ENCODE assay signal across 23 cellular contexts in genomic region chr11:132898676-132899075, GRCh38.
"Had no signal": no experiment of that assay in that cellular context is flagged by ENCODE, and none has a peak within 500 bp of the region (broad histone marks: within the 10 kb centered on the region; RNA-seq: fewer than 3 reads in every experiment).

No MANE protein-coding gene starts in this region.

- H3K4me3 Mint-ChIP-seq: activated CD8-positive, alpha-beta T cell treated with anti-CD3 and anti-CD28 coated beads, Interleukin-2, amount 10 ng/mL, durations not matched to agents 7 days and 5 days; activated naive CD8-positive, alpha-beta T cell treated with anti-CD3 and anti-CD28 coated beads, Interleukin-2, amount 10 ng/mL, durations not matched to agents 7 days and 5 days; central memory CD8-positive, alpha-beta T cell; T-helper 1 cell treated with Interleukin-12 subunit alpha and Interleukin-12 subunit beta and Interleukin-4 antibody, amounts not matched to agents 30 μg/mL and 1 μg/mL, for 36 hours; WTC11 had no signal

- DNase-seq: activated CD4-positive, alpha-beta T cell treated with anti-CD3 and anti-CD28 coated beads for 48 hours; activated CD4-positive, alpha-beta T cell treated with anti-CD3 and anti-CD28 coated beads, Interleukin-2, amount 50 U/mL, for 4 hours; activated CD4-positive, CD25-positive, alpha-beta regulatory T cell treated with anti-CD3 and anti-CD28 coated beads, Interleukin-2, amount 50 U/mL, for 72 hours; activated CD8-positive, alpha-beta memory T cell treated with anti-CD3 and anti-CD28 coated beads, Interleukin-2, amount 50 U/mL, for 48 hours; activated CD8-positive, alpha-beta T cell treated with anti-CD3 and anti-CD28 coated beads, Interleukin-2, amount 10 ng/mL, durations not matched to agents 7 days and 5 days; activated naive CD4-positive, alpha-beta T cell treated with anti-CD3 and anti-CD28 coated beads, Interleukin-2, amount 50 U/mL, for 16 hours; activated naive CD8-positive, alpha-beta T cell treated with anti-CD3 and anti-CD28 coated beads, Interleukin-2, amount 10 ng/mL, durations not matched to agents 7 days and 5 days; activated T-cell treated with anti-CD3 and anti-CD28 coated beads, Interleukin-2, amount 50 U/mL, for 1 hour; adrenal gland; anterior cingulate cortex; MM.1S; NCI-H1105 treated with DMSO at 0.1 percent for 48 hours; NCI-H1436 treated with DMSO at 0.1 percent for 48 hours; NCI-H187; NCI-H510A treated with DMSO at 0.1 percent for 48 hours; NCI-H69; NK-92 treated with Interleukin-12 subunit alpha and Interleukin-12 subunit beta, amount 100 ng/mL, for 24 hours; OCI-M1; SHP77 had no signal

- H3K27ac Mint-ChIP-seq: activated CD8-positive, alpha-beta T cell treated with anti-CD3 and anti-CD28 coated beads, Interleukin-2, amount 10 ng/mL, durations not matched to agents 7 days and 5 days; activated naive CD8-positive, alpha-beta T cell treated with anti-CD3 and anti-CD28 coated beads, Interleukin-2, amount 10 ng/mL, durations not matched to agents 7 days and 5 days; T-helper 1 cell treated with Interleukin-12 subunit alpha and Interleukin-12 subunit beta and Interleukin-4 antibody, amounts not matched to agents 30 μg/mL and 1 μg/mL, for 36 hours; WTC11 had no signal

- H3K9me3 Mint-ChIP-seq: activated naive CD8-positive, alpha-beta T cell treated with anti-CD3 and anti-CD28 coated beads, Interleukin-2, amount 10 ng/mL, durations not matched to agents 7 days and 5 days had no signal

- H3K4me1 Mint-ChIP-seq: activated naive CD8-positive, alpha-beta T cell treated with anti-CD3 and anti-CD28 coated beads, Interleukin-2, amount 10 ng/mL, durations not matched to agents 7 days and 5 days; central memory CD8-positive, alpha-beta T cell had no signal

- H3K27me3 Mint-ChIP-seq: activated naive CD8-positive, alpha-beta T cell treated with anti-CD3 and anti-CD28 coated beads, Interleukin-2, amount 10 ng/mL, durations not matched to agents 7 days and 5 days; central memory CD8-positive, alpha-beta T cell had no signal

- ATAC-seq: activated CD8-positive, alpha-beta T cell treated with anti-CD3 and anti-CD28 coated beads, Interleukin-2, amount 10 ng/mL, durations not matched to agents 7 days and 5 days; Panc1; WTC11 had no signal
